ENCODE assay signal across 27 cellular contexts in the genomic region with DNA sequence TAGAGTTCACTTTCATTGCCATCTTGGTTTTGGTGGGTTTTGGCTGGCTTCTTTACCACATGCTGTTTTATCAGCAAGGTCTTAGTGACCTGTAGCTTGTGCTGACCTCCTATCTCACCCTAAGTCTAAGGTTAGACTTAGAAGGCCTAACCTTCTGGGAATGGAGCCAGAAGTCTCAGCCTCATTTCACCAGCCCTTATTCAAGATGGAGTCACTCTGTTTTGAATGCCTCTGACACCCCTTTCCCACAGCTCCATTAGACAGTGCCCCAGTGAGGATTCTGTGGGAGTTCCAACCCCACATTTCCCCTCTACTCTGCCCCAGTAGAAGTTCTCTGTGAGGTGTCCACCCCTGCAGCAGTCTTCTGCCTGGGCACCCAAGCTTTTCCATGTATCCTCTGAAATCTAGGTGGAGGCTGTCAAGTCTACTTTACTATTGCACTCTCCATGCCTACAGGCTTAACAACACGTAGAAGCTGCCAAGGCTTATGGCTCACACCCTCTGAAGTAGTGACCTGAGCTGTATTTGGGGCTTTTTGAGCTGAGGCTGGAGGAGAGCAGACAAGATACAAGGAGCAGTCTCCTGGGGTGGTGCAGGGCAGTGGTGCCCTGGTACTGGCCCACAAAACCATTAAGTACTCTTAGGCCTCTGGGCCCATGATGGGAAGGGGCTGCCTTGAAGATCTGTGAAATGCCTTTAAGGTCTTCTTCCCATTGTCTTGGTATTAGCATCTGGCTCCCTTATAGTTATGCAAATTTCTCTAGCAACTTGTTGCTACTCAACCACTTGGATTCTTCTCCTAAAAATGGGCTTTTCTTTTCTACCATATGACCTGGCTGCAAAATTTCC.
DNase-seq lines count a peak whose midpoint lies in the region; ATAC-seq and TF ChIP-seq lines count a peak whose summit lies in the region.
"Had no signal": no experiment of that assay in that cellular context is flagged by ENCODE, and none has a peak within 500 bp of the region (broad histone marks: within the 10 kb centered on the region; RNA-seq: fewer than 3 reads in every experiment).

No MANE protein-coding gene starts in this region.

- ATAC-seq in foreskin keratinocyte, result peak; percentile 32
- ATAC-seq in HG03520 (IDR thresholded peaks at IDR 0.05; ENCODE audit: unreplicated experiment), result no peak
- ATAC-seq: activated T-cell treated with anti-CD3 and anti-CD28 coated beads, Interleukin-2, amount 50 U/mL, for 72 hours; WTC11 had no signal

- H3K4me1 Mint-ChIP-seq in osteocyte (ENCODE audit: unreplicated experiment), result no peaks in the 10 kb centered on the region

- TF ChIP-seq POLR2A in GM19193 (IDR thresholded peaks at IDR 0.05; ENCODE audit: extremely low read depth, insufficient read depth, insufficient read length), result peak; percentile 40

- H3K4me3 Mint-ChIP-seq in osteocyte (ENCODE audit: unreplicated experiment), result no peak overlapping the region
- H3K4me3 Mint-ChIP-seq: activated T-cell treated with anti-CD3 and anti-CD28 coated beads, Interleukin-2, amount 50 U/mL, for 72 hours; H9; nephron; WTC11 had no signal

- H3K27me3 Mint-ChIP-seq in osteocyte (ENCODE audit: unreplicated experiment), result peaks cover 16% of the 10 kb centered on the region

- H3K36me3 ChIP-seq in NT2/D1 (ENCODE audit: insufficient read depth, insufficient read length, low read length), result no peaks in the 10 kb centered on the region
- H3K36me3 ChIP-seq: BLaER1 treated with 17β-estradiol and CSF1 and Interleukin-3, amounts not matched to agents 10 nM and 100 nM; brain microvascular endothelial cell; tibial nerve had no signal

- H3K27me3 ChIP-seq in NT2/D1 (ENCODE audit: insufficient read depth, insufficient read length) (no peaks in the 10 kb centered on the region), foreskin keratinocyte (peaks cover 39% of the 10 kb centered on the region)
- H3K27me3 ChIP-seq: BLaER1 treated with 17β-estradiol and CSF1 and Interleukin-3, amounts not matched to agents 10 nM and 100 nM; brain microvascular endothelial cell had no signal

- no peak overlapping the region for H3K27ac ChIP-seq in foreskin keratinocyte
- H3K27ac ChIP-seq: BLaER1 treated with 17β-estradiol and CSF1 and Interleukin-3, amounts not matched to agents 10 nM and 100 nM; brain microvascular endothelial cell; KMS-11; tibial nerve had no signal

- no peak for TF ChIP-seq CTCF in GM12865 (IDR thresholded peaks at IDR 0.05; ENCODE audit: insufficient read depth, low read depth, low read length, missing control alignments)
- TF ChIP-seq CTCF in foreskin keratinocyte (conservative IDR thresholded peaks at IDR 0.05), result no peak
- TF ChIP-seq CTCF in osteocyte (IDR thresholded peaks at IDR 0.05), result no peak

- H3K4me1 ChIP-seq in NT2/D1 (ENCODE audit: insufficient read depth, insufficient read length), result no peaks in the 10 kb centered on the region
- no peaks in the 10 kb centered on the region for H3K4me1 ChIP-seq in foreskin keratinocyte
- H3K4me1 ChIP-seq: BLaER1 treated with 17β-estradiol and CSF1 and Interleukin-3, amounts not matched to agents 10 nM and 100 nM; tibial nerve had no signal

- peak; percentile 71 for DNase-seq in GM12865 (ENCODE audit: low read depth)
- DNase-seq in NT2/D1 (ENCODE audit: low read depth, low spot score), result peak; percentile 43
- no peak for DNase-seq in foreskin keratinocyte
- DNase-seq in AG08395 (ENCODE audit: low spot score), result no peak
- DNase-seq in osteocyte (ENCODE audit: extremely low spot score, unreplicated experiment), result no peak
- DNase-seq: activated CD4-positive, alpha-beta T cell treated with anti-CD3 and anti-CD28 coated beads, Interleukin-2, amount 50 U/mL, for 4 hours; activated naive CD4-positive, alpha-beta T cell treated with Interleukin-2 at 50 U/mL for 16 hours; activated T-cell treated with anti-CD3 and anti-CD28 coated beads, Interleukin-2, amount 50 U/mL, for 72 hours; amniotic stem cell; brain microvascular endothelial cell; COR-L47; DND-41; glutamatergic neuron; H9; NCI-H1048; NCI-H1694 treated with DMSO at 0.1 percent for 48 hours; NCI-H524 treated with DMSO at 0.1 percent for 48 hours; stimulated activated CD4-positive, alpha-beta T cell treated with anti-CD3 and anti-CD28 coated beads, Interleukin-2, amount 100 ng/mL, for 24 hours had no signal

- no peaks in the 10 kb centered on the region for H3K36me3 Mint-ChIP-seq in osteocyte (ENCODE audit: unreplicated experiment)

- no peak overlapping the region for H3K27ac Mint-ChIP-seq in osteocyte (ENCODE audit: unreplicated experiment)
- H3K27ac Mint-ChIP-seq: activated T-cell treated with anti-CD3 and anti-CD28 coated beads, Interleukin-2, amount 50 U/mL, for 72 hours; H9; nephron; WTC11 had no signal

- H3K4me3 ChIP-seq in GM12865 (ENCODE audit: low read depth, low read length) (no peak overlapping the region), NT2/D1 (ENCODE audit: insufficient read length, low read depth) (no peak overlapping the region)
- H3K4me3 ChIP-seq: BLaER1 treated with 17β-estradiol and CSF1 and Interleukin-3, amounts not matched to agents 10 nM and 100 nM; lung; smooth muscle cell; tibial nerve had no signal

- H3K9me3 Mint-ChIP-seq in osteocyte (ENCODE audit: unreplicated experiment), result no peaks in the 10 kb centered on the region
- H3K9me3 Mint-ChIP-seq: activated T-cell treated with anti-CD3 and anti-CD28 coated beads, Interleukin-2, amount 50 U/mL, for 72 hours had no signal

- no peak overlapping the region for H3K9ac ChIP-seq in NT2/D1 (ENCODE audit: insufficient read length, low read depth)
- H3K9ac ChIP-seq: BLaER1 treated with 17β-estradiol and CSF1 and Interleukin-3, amounts not matched to agents 10 nM and 100 nM; KMS-11 had no signal

- H3K9me3 ChIP-seq in NT2/D1 (ENCODE audit: insufficient read depth, low read length), result peaks cover 29% of the 10 kb centered on the region
- H3K9me3 ChIP-seq: tibial nerve had no signal

Comparison
In these comparisons a context has a peak if more than half of its experiments do, and no peak if none do; other contexts are left out.
1. DNase-seq: peak in GM12865 (single experiment) and NT2/D1 (single experiment); none in foreskin keratinocyte (0 of 2), AG08395 (single experiment) and osteocyte (single experiment).